22 cellular contexts compared by ENCODE assay signal in genomic region chr9:90816690-90817089, GRCh38. TPM values are rescaled to one million over a fixed set of nuclear protein-coding genes. Genes with fewer than 3 reads are reported as not detected.
"Had no signal": no experiment of that assay in that cellular context is flagged by ENCODE, and none has a peak within 500 bp of the region (broad histone marks: within the 10 kb centered on the region; RNA-seq: fewer than 3 reads in every experiment).

No MANE protein-coding gene starts in this region.

- H3K4me3 ChIP-seq: coronary artery, heart left ventricle, mucosa of descending colon, ovary, stomach, suprapubic skin, tibial nerve had no signal

- H3K36me3 Mint-ChIP-seq: activated naive CD4-positive, alpha-beta T cell treated with anti-CD3 and anti-CD28 coated beads, Interleukin-2, amount 10 ng/mL, durations not matched to agents 7 days and 5 days had no signal

- ATAC-seq: activated T-cell treated with anti-CD3 and anti-CD28 coated beads, Interleukin-2, amount 50 U/mL, for 72 hours; heart left ventricle; left colon; mucosa of descending colon; right cardiac atrium; T-helper 17 cell had no signal

- H3K9me3 ChIP-seq: heart left ventricle, mucosa of descending colon, ovary, stomach, suprapubic skin, tibial nerve had no signal

- H3K27ac Mint-ChIP-seq: activated CD4-positive, alpha-beta memory T cell treated with anti-CD3 and anti-CD28 coated beads, Interleukin-2, amount 10 ng/mL, durations not matched to agents 7 days and 5 days; activated naive CD4-positive, alpha-beta T cell treated with anti-CD3 and anti-CD28 coated beads, Interleukin-2, amount 10 ng/mL, durations not matched to agents 7 days and 5 days; T-helper 17 cell had no signal

- H3K27ac ChIP-seq: coronary artery, ovary, stomach, suprapubic skin, tibial nerve had no signal

- H3K36me3 ChIP-seq: heart left ventricle, ovary, stomach, suprapubic skin, tibial nerve had no signal

- H3K4me3 Mint-ChIP-seq: activated CD4-positive, alpha-beta memory T cell treated with anti-CD3 and anti-CD28 coated beads, Interleukin-2, amount 10 ng/mL, durations not matched to agents 7 days and 5 days; activated naive CD4-positive, alpha-beta T cell treated with anti-CD3 and anti-CD28 coated beads, Interleukin-2, amount 10 ng/mL, durations not matched to agents 7 days and 5 days; activated T-cell treated with anti-CD3 and anti-CD28 coated beads, Interleukin-2, amount 50 U/mL, for 72 hours; T-helper 17 cell had no signal

- H3K27me3 ChIP-seq: ovary, stomach, suprapubic skin, tibial nerve had no signal

- DNase-seq: activated CD4-positive, alpha-beta memory T cell treated with anti-CD3 and anti-CD28 coated beads, Interleukin-2, amount 10 ng/mL, durations not matched to agents 7 days and 5 days; activated CD4-positive, alpha-beta T cell treated with anti-CD3 and anti-CD28 coated beads for 48 hours; activated CD4-positive, CD25-positive, alpha-beta regulatory T cell; activated effector memory CD4-positive, alpha-beta T cell treated with Interleukin-2 at 50 U/mL for 16 hours; activated naive CD4-positive, alpha-beta T cell treated with anti-CD3 and anti-CD28 coated beads, Interleukin-2, amount 10 ng/mL, durations not matched to agents 7 days and 5 days; activated T-cell treated with anti-CD3 and anti-CD28 coated beads, Interleukin-2, amount 50 U/mL, for 72 hours; amygdala; heart left ventricle; islet precursor cell; left colon; mucosa of descending colon; ovary; right cardiac atrium; stimulated activated CD4-positive, alpha-beta T cell treated with anti-CD3 and anti-CD28 coated beads, Interleukin-4, amount 100 ng/mL, for 24 hours; stomach; T-helper 17 cell had no signal

- FAIRE-seq: bronchial epithelial cell, endometrium had no signal

RNA-seq across cellular contexts. Expression of gene SYK, which starts 15.1 kb away (rescaled TPM):
- total RNA-seq: activated CD4-positive, alpha-beta memory T cell treated with anti-CD3 and anti-CD28 coated beads, Interleukin-2, amount 10 ng/mL, durations not matched to agents 7 days and 5 days; fibroblast of villous mesenchyme had no signal
